Comparison of ENCODE assay signal across 8 cellular contexts in genomic region chr6:14876778-14877613, GRCh38.
A peak's percentile ranks its signal among the peaks of the same experiment; 100 is the strongest.
DNase-seq lines count a peak whose midpoint lies in the region; ATAC-seq and TF ChIP-seq lines count a peak whose summit lies in the region.

No MANE protein-coding gene starts in this region.

- DNase-seq in GM06990 (ENCODE audit: extremely low read depth, insufficient read length) (peak; percentile 81), M059J (ENCODE audit: low read depth) (peak; percentile 96), astrocyte of the cerebellum (ENCODE audit: low read depth) (peak; percentile 55), left lobe of liver (ENCODE audit: low spot score) (no peak), HAP-1 (ENCODE audit: low spot score in 2 of 2) (no peak), mesenteric fat pad (ENCODE audit: low spot score) (no peak), islet precursor cell (no peak)

- H3K9me3 ChIP-seq in HAP-1: no peaks in the 10 kb centered on the region

- in situ Hi-C loops in astrocyte of the cerebellum (cut with HindIII; ENCODE audit: low sequenced_read_pairs): no loop called here
- in situ Hi-C loops in HAP-1 (cut with MboI; ENCODE audit: low sequenced_read_pairs): no loop called here

- no peaks in the 10 kb centered on the region for H3K4me1 ChIP-seq in HAP-1

- H3K36me3 ChIP-seq in GM06990 (ENCODE audit: control insufficient read depth, insufficient read depth, low read length): no peaks in the 10 kb centered on the region
- no peaks in the 10 kb centered on the region for H3K36me3 ChIP-seq in HAP-1 (replicated peaks)

- H3K4me3 ChIP-seq in GM06990 (replicated peaks; ENCODE audit: low read depth, low read length) (no peak overlapping the region), astrocyte of the cerebellum (ENCODE audit: low read depth, low read length) (no peak overlapping the region), HAP-1 (no peak overlapping the region)

- H3K27me3 ChIP-seq in GM06990 (replicated peaks; ENCODE audit: control insufficient read depth, insufficient read depth, low read length) (no peaks in the 10 kb centered on the region), HAP-1 (ENCODE audit: low read depth) (no peaks in the 10 kb centered on the region)

- TF ChIP-seq CTCF in GM06990 (IDR thresholded peaks at IDR 0.05; ENCODE audit: insufficient read depth, low read length, poor library complexity, severe bottlenecking) (no peak), astrocyte of the cerebellum (IDR thresholded peaks at IDR 0.05; ENCODE audit: low read depth, low read length, missing control alignments) (no peak)

- ATAC-seq in GM21717 (IDR thresholded peaks at IDR 0.05; ENCODE audit: unreplicated experiment) (peak; percentile 54), left lobe of liver (peak; percentile 39)

Comparison
In these comparisons a context has a peak if more than half of its experiments do, and no peak if none do; other contexts are left out.
1. DNase-seq: peak in GM06990 (single experiment), M059J (single experiment) and astrocyte of the cerebellum (single experiment); none in left lobe of liver (single experiment), HAP-1 (0 of 2), mesenteric fat pad (single experiment) and islet precursor cell (single experiment).